Comparison of ENCODE assay signal across 18 cellular contexts in genomic region chr20:5977975-5978374, GRCh38. TPM values are rescaled to one million over a fixed set of nuclear protein-coding genes. Genes with fewer than 3 reads are reported as not detected.
A peak's percentile ranks its signal among the peaks of the same experiment; 100 is the strongest.
DNase-seq lines count a peak whose midpoint lies in the region; ATAC-seq and TF ChIP-seq lines count a peak whose summit lies in the region.
"Had no signal": no experiment of that assay in that cellular context is flagged by ENCODE, and none has a peak within 500 bp of the region (broad histone marks: within the 10 kb centered on the region; RNA-seq: fewer than 3 reads in every experiment).

No MANE protein-coding gene starts in this region.

- no peak for TF ChIP-seq RAD21 in IMR-90 (IDR thresholded peaks at IDR 0.05; ENCODE audit: low read length)

- no peak overlapping the region for H2BK5ac ChIP-seq in IMR-90 (ENCODE audit: low read depth, low read length, poor library complexity, severe bottlenecking)

- H3K9me1 ChIP-seq in IMR-90 (ENCODE audit: insufficient read depth, low read length), result no peaks in the 10 kb centered on the region

- H3K4me3 ChIP-seq in IMR-90 (ENCODE audit: insufficient read depth, low read depth, low read length) (no peak overlapping the region), hepatocyte (no peak overlapping the region)
- H3K4me3 ChIP-seq: BLaER1, HAP-1 had no signal

- in situ Hi-C loops in IMR-90 (cut with MboI; ENCODE audit: low sequenced_read_pairs), result no loop called here

- H3K36me3 ChIP-seq in IMR-90 (ENCODE audit: control insufficient read depth, insufficient read depth, low read length) (peaks cover 4% of the 10 kb centered on the region; the same call in 1 of the 2 replicates), hepatocyte (replicated peaks; ENCODE audit: insufficient read depth, low read depth) (no peaks in the 10 kb centered on the region)

- H3K36me3 Mint-ChIP-seq in activated CD8-positive, alpha-beta memory T cell treated with anti-CD3 and anti-CD28 coated beads, Interleukin-2, amount 10 ng/mL, durations not matched to agents 7 days and 5 days, result peaks cover 46% of the 10 kb centered on the region
- H3K36me3 Mint-ChIP-seq in natural killer cell, result peaks cover 20% of the 10 kb centered on the region

- TF ChIP-seq CTCF in IMR-90 (conservative IDR thresholded peaks at IDR 0.05; ENCODE audit: low read depth, low read length) (no peak), hepatocyte (IDR thresholded peaks at IDR 0.05; ENCODE audit: poor library complexity) (no peak), natural killer cell (IDR thresholded peaks at IDR 0.05) (no peak)

- dilution Hi-C loops in IMR-90 (cut with HindIII; ENCODE audit: low sequenced_read_pairs, unreplicated experiment), result no loop called here

- H4K91ac ChIP-seq in IMR-90 (ENCODE audit: insufficient read depth, low read depth, low read length), result no peak overlapping the region

- H3K27me3 Mint-ChIP-seq in activated CD8-positive, alpha-beta memory T cell treated with anti-CD3 and anti-CD28 coated beads, Interleukin-2, amount 10 ng/mL, durations not matched to agents 7 days and 5 days, result no peaks in the 10 kb centered on the region
- H3K27me3 Mint-ChIP-seq in natural killer cell (ENCODE audit: low read depth in 2 of 2), result no peaks in the 10 kb centered on the region
- H3K27me3 Mint-ChIP-seq: B cell; CD4-positive, CD25-positive, alpha-beta regulatory T cell had no signal

- no peaks in the 10 kb centered on the region for H3K9me2 ChIP-seq in hepatocyte (replicated peaks; ENCODE audit: insufficient read depth)

- CTCF ChIA-PET in activated CD8-positive, alpha-beta memory T cell treated with anti-CD3 and anti-CD28 coated beads, Interleukin-2, amount 10 ng/mL, durations not matched to agents 7 days and 5 days (lab: Charles Lee), result interaction anchor here (1.2 kb wide), 1 partner anchor 12 kb away, joined by 3 read pairs; no protein-coding TSS in a partner anchor
- CTCF ChIA-PET in IMR-90 (lab: Yijun Ruan, JAX), result no interaction called here

- no peak overlapping the region for H3K4ac ChIP-seq in IMR-90 (ENCODE audit: low read depth, low read length)

- no peak overlapping the region for H4K8ac ChIP-seq in IMR-90 (ENCODE audit: low read depth in 2 of 2, low read length in 2 of 2)

- H3K4me1 Mint-ChIP-seq in activated CD8-positive, alpha-beta memory T cell treated with anti-CD3 and anti-CD28 coated beads, Interleukin-2, amount 10 ng/mL, durations not matched to agents 7 days and 5 days, result no peaks in the 10 kb centered on the region
- peaks cover 0 to 3% of the 10 kb centered on the region in 2 donors for H3K4me1 Mint-ChIP-seq in natural killer cell
- H3K4me1 Mint-ChIP-seq: B cell had no signal

- no peak overlapping the region for H2BK20ac ChIP-seq in IMR-90 (ENCODE audit: low read depth, low read length)

- H3K27me3 ChIP-seq in IMR-90 (ENCODE audit: control insufficient read depth, insufficient read depth, low read length), result no peaks in the 10 kb centered on the region
- no peaks in the 10 kb centered on the region for H3K27me3 ChIP-seq in hepatocyte
- H3K27me3 ChIP-seq: BLaER1 had no signal

- no peak overlapping the region for H2BK120ac ChIP-seq in IMR-90 (ENCODE audit: low read depth, low read length)

- H3K79me1 ChIP-seq in IMR-90 (ENCODE audit: low read depth in 1 of 2, low read length in 2 of 2), result no peaks in the 10 kb centered on the region

- H4K20me1 ChIP-seq in IMR-90 (ENCODE audit: insufficient read depth, low read length), result no peaks in the 10 kb centered on the region
- H4K20me1 ChIP-seq in hepatocyte (ENCODE audit: insufficient read depth, poor library complexity, severe bottlenecking), result no peaks in the 10 kb centered on the region
- H4K20me1 ChIP-seq: BLaER1 had no signal

- no peak overlapping the region for H2BK15ac ChIP-seq in IMR-90 (ENCODE audit: low read depth, low read length)

- TF ChIP-seq POLR2A in IMR-90 (IDR thresholded peaks at IDR 0.05; ENCODE audit: low read depth, low read length), result no peak

- no CpG with 5 or more reads among the region's 1 CpG for WGBS in IMR-90 (ENCODE audit: extremely low coverage in 2 of 2, insufficient read length in 1 of 2), 2 experiments
- WGBS in hepatocyte (ENCODE audit: low lambda C conversion rate, missing lambda C conversion rate), result 100% methylated on average over 1 of the region's 1 CpG

- no peak overlapping the region for H3K56ac ChIP-seq in IMR-90 (ENCODE audit: extremely low read depth, insufficient read depth, low read length)

- peak overlapping the region; percentile 38 for H3K27ac Mint-ChIP-seq in activated CD8-positive, alpha-beta memory T cell treated with anti-CD3 and anti-CD28 coated beads, Interleukin-2, amount 10 ng/mL, durations not matched to agents 7 days and 5 days
- no peak overlapping the region for H3K27ac Mint-ChIP-seq in natural killer cell
- H3K27ac Mint-ChIP-seq: B cell; CD4-positive, CD25-positive, alpha-beta regulatory T cell; CD8-positive, alpha-beta T cell; HFFc6 had no signal

- no peak for DNase-seq in activated CD8-positive, alpha-beta memory T cell treated with anti-CD3 and anti-CD28 coated beads, Interleukin-2, amount 10 ng/mL, durations not matched to agents 7 days and 5 days
- no peak for DNase-seq in activated CD8-positive, alpha-beta memory T cell treated with anti-CD3 and anti-CD28 coated beads for 24 hours
- no peak for DNase-seq in IMR-90
- DNase-seq in hepatocyte (ENCODE audit: low spot score), result no peak
- no peak for DNase-seq in anterior cingulate cortex (lab: John Stamatoyannopoulos, UW)
- no peak for DNase-seq in sciatic nerve (ENCODE audit: low spot score)
- no peak for DNase-seq in natural killer cell
- DNase-seq: 8988T; Caco-2; CD4-positive, CD25-positive, alpha-beta regulatory T cell; CD8-positive, alpha-beta T cell; DND-41; GOT3; HFFc6 had no signal

- H3K27ac ChIP-seq in IMR-90 (ENCODE audit: insufficient read depth, low read length) (no peak overlapping the region), hepatocyte (peak overlapping the region; percentile 61)
- H3K27ac ChIP-seq: BLaER1, C4-2B had no signal

- H3K9ac ChIP-seq in IMR-90 (ENCODE audit: low read depth, low read length), result no peak overlapping the region
- H3K9ac ChIP-seq: BLaER1 had no signal

- no peak overlapping the region for H2AK9ac ChIP-seq in IMR-90 (replicated peaks; ENCODE audit: low read depth, low read length, poor library complexity)

- no peak for ATAC-seq in activated CD8-positive, alpha-beta memory T cell treated with anti-CD3 and anti-CD28 coated beads, Interleukin-2, amount 10 ng/mL, durations not matched to agents 7 days and 5 days
- no peak for ATAC-seq in IMR-90 (ENCODE audit: low read depth)
- no peak for ATAC-seq in sciatic nerve
- ATAC-seq in natural killer cell, result no peak
- ATAC-seq: CD8-positive, alpha-beta T cell had no signal

- H3K4me3 Mint-ChIP-seq in activated CD8-positive, alpha-beta memory T cell treated with anti-CD3 and anti-CD28 coated beads, Interleukin-2, amount 10 ng/mL, durations not matched to agents 7 days and 5 days, result no peak overlapping the region
- H3K4me3 Mint-ChIP-seq in natural killer cell, result no peak overlapping the region
- H3K4me3 Mint-ChIP-seq: B cell; CD4-positive, CD25-positive, alpha-beta regulatory T cell; CD8-positive, alpha-beta T cell; HFFc6 had no signal

- peaks cover under 1% of the 10 kb centered on the region; the same call in 1 of the 2 replicates for H3K4me1 ChIP-seq in IMR-90 (ENCODE audit: control insufficient read depth, insufficient read depth, low read length)
- H3K4me1 ChIP-seq in hepatocyte (ENCODE audit: insufficient read depth), result peaks cover 15% of the 10 kb centered on the region
- H3K4me1 ChIP-seq: BLaER1, HAP-1 had no signal

- intact Hi-C loops in IMR-90 (cut with micrococcal nuclease) (no loop called here), sciatic nerve (cut with DNase I) (no loop called here), natural killer cell (cut with micrococcal nuclease) (no loop called here)

- H4K5ac ChIP-seq in IMR-90 (ENCODE audit: low read depth, low read length), result no peak overlapping the region

- no peak overlapping the region for H2AFZ ChIP-seq in IMR-90 (replicated peaks; ENCODE audit: low read length, poor library complexity)
- H2AFZ ChIP-seq in hepatocyte, result no peak overlapping the region

- H3K9me3 ChIP-seq in IMR-90 (ENCODE audit: control insufficient read depth, insufficient read depth, low read length) (no peaks in the 10 kb centered on the region), hepatocyte (ENCODE audit: low read depth) (no peaks in the 10 kb centered on the region)
- H3K9me3 ChIP-seq: BLaER1, Caco-2, HAP-1 had no signal

- no peak overlapping the region for H3K14ac ChIP-seq in IMR-90 (replicated peaks; ENCODE audit: low read depth, low read length)

- no peaks in the 10 kb centered on the region for H3K9me3 Mint-ChIP-seq in activated CD8-positive, alpha-beta memory T cell treated with anti-CD3 and anti-CD28 coated beads, Interleukin-2, amount 10 ng/mL, durations not matched to agents 7 days and 5 days (ENCODE audit: low read depth)
- H3K9me3 Mint-ChIP-seq in natural killer cell, result no peaks in the 10 kb centered on the region
- H3K9me3 Mint-ChIP-seq: CD4-positive, CD25-positive, alpha-beta regulatory T cell; CD8-positive, alpha-beta T cell; HFFc6 had no signal

- no peaks in the 10 kb centered on the region for H3K79me2 ChIP-seq in hepatocyte

- POLR2A ChIA-PET in IMR-90 (lab: Charles Lee; ENCODE audit: unreplicated experiment), result interaction anchor here (0.5 kb wide), 1 partner anchor 27 kb away, joined by 3 read pairs; the partner anchor contains the start of genes MCM8 and TRMT6

- no TSS peak for BruUV-seq in IMR-90 (replicated peaks; lab: Mats Ljungman, UMichigan)

- H3K23ac ChIP-seq in IMR-90 (ENCODE audit: low read depth, low read length), result no peak overlapping the region

- H3K18ac ChIP-seq in IMR-90 (ENCODE audit: low read depth, low read length), result no peak overlapping the region

- H3K4me2 ChIP-seq in IMR-90 (ENCODE audit: low read depth, low read length), result no peak overlapping the region
- H3K4me2 ChIP-seq in hepatocyte, result no peak overlapping the region
- H3K4me2 ChIP-seq: BLaER1 had no signal

- no peak overlapping the region for H2AK5ac ChIP-seq in IMR-90 (ENCODE audit: low read depth, low read length)

RNA-seq across cellular contexts. Expression of gene MCM8, which starts 27.5 kb away (rescaled TPM):
- 10 to 100 TPM; 31.4 to 37.5 TPM for total RNA-seq in activated CD8-positive, alpha-beta memory T cell treated with anti-CD3 and anti-CD28 coated beads, Interleukin-2, amount 10 ng/mL, durations not matched to agents 7 days and 5 days
- 11.5 and 13.9 TPM in 2 replicates for total RNA-seq in IMR-90 (2012; rRNA removed)
- polyA plus RNA-seq in IMR-90 (2012; rRNA removed), result 3.1 and 4.2 TPM in 2 replicates
- polyA plus RNA-seq in IMR-90 (2012; cell fraction: cytosol; rRNA removed), result 0.37 and 0.93 TPM in 2 replicates
- polyA plus RNA-seq in IMR-90 (2012; cell fraction: nucleus; rRNA removed; ENCODE audit: low replicate concordance), result 0.54 and 2.5 TPM in 2 replicates
- total RNA-seq in hepatocyte, result 4.9 and 6.7 TPM in 2 replicates
- polyA plus RNA-seq in hepatocyte, result 1.5 and 1.7 TPM in 2 replicates
- 3.7 TPM for total RNA-seq in sciatic nerve
- 10 to 100 TPM in 1 of 3 donors, 1 to 10 TPM in 2; 8.1 to 14.3 (median 9.0) TPM for total RNA-seq in natural killer cell

RNA-seq across cellular contexts. Expression of gene TRMT6, which starts 27.6 kb away (rescaled TPM):
- 10 to 100 TPM; 12.5 to 18.9 TPM for total RNA-seq in activated CD8-positive, alpha-beta memory T cell treated with anti-CD3 and anti-CD28 coated beads, Interleukin-2, amount 10 ng/mL, durations not matched to agents 7 days and 5 days
- 7.2 and 10.0 TPM in 2 replicates for total RNA-seq in IMR-90 (2012; rRNA removed)
- 6.8 and 8.0 TPM in 2 replicates for polyA plus RNA-seq in IMR-90 (2012; rRNA removed)
- polyA plus RNA-seq in IMR-90 (2012; cell fraction: cytosol; rRNA removed), result 2.6 and 4.1 TPM in 2 replicates
- polyA plus RNA-seq in IMR-90 (2012; cell fraction: nucleus; rRNA removed; ENCODE audit: low replicate concordance), result 1.8 and 5.8 TPM in 2 replicates
- total RNA-seq in hepatocyte, result 9.0 and 10.1 TPM in 2 replicates
- 11.2 and 14.2 TPM in 2 replicates for polyA plus RNA-seq in hepatocyte
- 9.3 TPM for total RNA-seq in sciatic nerve
- 10 to 100 TPM in 1 of 3 donors, 1 to 10 TPM in 2; 9.2 to 13.0 (median 9.9) TPM for total RNA-seq in natural killer cell

RNA-seq across cellular contexts. Expression of gene CRLS1, which starts 27.9 kb away (rescaled TPM):
- 10 to 100 TPM; 24.8 to 32.6 TPM for total RNA-seq in activated CD8-positive, alpha-beta memory T cell treated with anti-CD3 and anti-CD28 coated beads, Interleukin-2, amount 10 ng/mL, durations not matched to agents 7 days and 5 days
- 76.4 and 80.3 TPM in 2 replicates for total RNA-seq in IMR-90 (2012; rRNA removed)
- 43.3 and 45.9 TPM in 2 replicates for polyA plus RNA-seq in IMR-90 (2012; rRNA removed)
- 14.1 and 16.1 TPM in 2 replicates for polyA plus RNA-seq in IMR-90 (2012; cell fraction: cytosol; rRNA removed)
- polyA plus RNA-seq in IMR-90 (2012; cell fraction: nucleus; rRNA removed; ENCODE audit: low replicate concordance), result 15.7 and 72.8 TPM in 2 replicates
- total RNA-seq in hepatocyte, result 122 and 127 TPM in 2 replicates
- polyA plus RNA-seq in hepatocyte, result 115 TPM in 2 replicates
- 27.1 TPM for total RNA-seq in sciatic nerve
- total RNA-seq in natural killer cell, result 10 to 100 TPM; 13.0 to 20.5 (median 14.6) TPM
